In the genomic region with DNA sequence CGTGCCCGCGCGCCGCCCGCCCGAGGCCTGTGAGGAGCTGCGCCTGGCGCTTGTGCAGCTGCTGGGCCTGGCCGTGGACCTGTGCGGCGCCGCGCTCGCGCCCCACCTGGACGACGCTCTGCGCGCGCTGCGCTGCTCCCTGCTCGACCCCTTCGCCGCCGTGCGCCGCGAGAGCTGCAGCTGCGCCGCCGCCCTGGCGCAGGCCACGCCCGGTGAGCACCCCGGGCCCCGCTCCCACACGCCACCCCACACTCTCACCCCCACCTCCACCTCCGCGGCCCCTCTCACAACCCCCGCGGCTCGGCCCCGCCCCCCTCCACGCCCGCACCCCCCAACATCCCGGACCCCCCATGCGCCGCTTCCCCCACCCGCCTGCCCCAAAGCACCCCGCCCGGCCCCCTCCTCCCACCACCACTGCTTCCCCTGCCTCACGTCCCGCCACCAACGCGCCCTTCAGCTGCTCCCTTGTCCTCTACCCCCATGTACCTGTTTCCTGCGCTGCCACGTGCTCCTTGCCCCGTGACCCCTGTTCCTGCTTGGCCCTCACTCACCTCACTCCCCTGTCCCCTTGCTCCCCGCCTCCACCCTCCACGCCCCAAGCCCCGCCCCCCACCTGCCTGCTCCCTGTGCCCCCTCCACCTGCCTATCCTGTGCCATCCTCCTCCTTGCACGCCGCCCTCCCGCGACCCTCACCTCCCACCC, we compare ENCODE assay signal across 8 cellular contexts. TPM values are rescaled to one million over a fixed set of nuclear protein-coding genes. Genes with fewer than 3 reads are reported as not detected.
DNase-seq lines count a peak whose midpoint lies in the region; ATAC-seq lines count a peak whose summit lies in the region.

A gene (minus strand): TSS at position 178 of the 702 bp plus-strand sequence. CDS start 15,776 bp downstream, outside the sequence.

- in situ Hi-C loops in KBM-7 (cut with MboI; ENCODE audit: low pct_unique_long_range_greater_than_20kb, low sequenced_read_pairs), result no loop called here

- DNase-seq in NCI-H2227 (lab: John Stamatoyannopoulos, UW; ENCODE audit: unreplicated experiment), result peak; percentile 59
- DNase-seq in NCI-H2227 treated with DMSO at 0.1 percent for 48 hours (lab: John Stamatoyannopoulos, UW), result no peak
- peak; percentile 72 for DNase-seq in NCI-H226
- DNase-seq in activated naive CD4-positive, alpha-beta T cell treated with anti-CD3 and anti-CD28 coated beads, Interleukin-2, amount 50 U/mL, for 16 hours, result peak; percentile 61
- peak; percentile 69 for DNase-seq in cardiac septum (ENCODE audit: low spot score)
- no peak for DNase-seq in pulmonary artery endothelial cell (ENCODE audit: low read depth, low spot score)
- DNase-seq in KBM-7, result no peak

- ATAC-seq in HG02840 (IDR thresholded peaks at IDR 0.05; ENCODE audit: low FRiP score, unreplicated experiment), result peak; percentile 38

- intact Hi-C loops in cardiac septum (cut with DNase I), result loop anchor here (5.0 kb wide), 2 partner anchors 60 to 75 kb away; no protein-coding TSS in a partner anchor

RNA-seq across cellular contexts. Expression of the gene that starts here (rescaled TPM):
- total RNA-seq in cardiac septum (13.5 TPM), pulmonary artery endothelial cell (24.5 and 27.2 TPM in 2 replicates)

Comparison
In these comparisons a context has a peak if more than half of its experiments do, and no peak if none do; other contexts are left out.
1. DNase-seq: peak in NCI-H2227 (single experiment), NCI-H226 (single experiment), activated naive CD4-positive, alpha-beta T cell treated with anti-CD3 and anti-CD28 coated beads, Interleukin-2, amount 50 U/mL, for 16 hours (single experiment) and cardiac septum (single experiment); none in NCI-H2227 treated with DMSO at 0.1 percent for 48 hours (single experiment), pulmonary artery endothelial cell (single experiment) and KBM-7 (single experiment).